Comparison of ENCODE assay signal across 21 cellular contexts in genomic region chr14:77859934-77860570, GRCh38.
DNase-seq lines count a peak whose midpoint lies in the region; ATAC-seq, FAIRE-seq and TF ChIP-seq lines count a peak whose summit lies in the region.
"Had no signal": no experiment of that assay in that cellular context is flagged by ENCODE, and none has a peak within 500 bp of the region (broad histone marks: within the 10 kb centered on the region; RNA-seq: fewer than 3 reads in every experiment).

No MANE protein-coding gene starts in this region.

- no peak overlapping the region for H3K27ac Mint-ChIP-seq in chondrocyte (ENCODE audit: unreplicated experiment)
- H3K27ac Mint-ChIP-seq: B cell had no signal

- ATAC-seq in HG02623 (IDR thresholded peaks at IDR 0.05; ENCODE audit: unreplicated experiment), result no peak
- ATAC-seq: GM12878 had no signal

- DNase-seq in BE2C (peak; percentile 30), COLO668 (lab: John Stamatoyannopoulos, UW; ENCODE audit: unreplicated experiment) (peak; percentile 29), OCI-M1 (lab: John Stamatoyannopoulos, UW) (peak; percentile 88), bronchial epithelial cell (ENCODE audit: low read depth) (no peak), NCI-H2107 (lab: John Stamatoyannopoulos, UW) (no peak), chondrocyte (ENCODE audit: low spot score) (no peak)
- no peak for DNase-seq in activated CD4-positive, CD25-positive, alpha-beta regulatory T cell (lab: John Stamatoyannopoulos, UW)
- DNase-seq: CD4-positive, alpha-beta memory T cell; DND-41; KG1; NCI-H1417 treated with DMSO at 0.1 percent for 48 hours; NCI-H2029 treated with DMSO at 0.1 percent for 48 hours; NCI-H510A; Peyer's patch; SHP77; T-helper 2 cell had no signal

- no peaks in the 10 kb centered on the region for H3K9me3 Mint-ChIP-seq in chondrocyte (ENCODE audit: low read depth)

- no peaks in the 10 kb centered on the region for H3K27me3 ChIP-seq in BE2C
- no peaks in the 10 kb centered on the region for H3K27me3 ChIP-seq in bronchial epithelial cell (ENCODE audit: control insufficient read depth, insufficient read depth, low read length)
- H3K27me3 ChIP-seq: Peyer's patch had no signal

- peak; percentile 55 for FAIRE-seq in bronchial epithelial cell (lab: Jason Lieb, UNC)
- FAIRE-seq: G401.6, GM12878 had no signal

- H3K4me3 ChIP-seq in BE2C (ENCODE audit: low read depth, low read length) (no peak overlapping the region), bronchial epithelial cell (ENCODE audit: low read depth, low read length) (no peak overlapping the region)
- H3K4me3 ChIP-seq: GM12878, HAP-1, Peyer's patch had no signal

- H3K4me1 ChIP-seq in BE2C, result no peaks in the 10 kb centered on the region
- H3K4me1 ChIP-seq: HAP-1, Peyer's patch had no signal

- no peaks in the 10 kb centered on the region for H3K36me3 Mint-ChIP-seq in chondrocyte (ENCODE audit: low read depth)

- H3K27me3 Mint-ChIP-seq in chondrocyte (ENCODE audit: low read depth), result no peaks in the 10 kb centered on the region
- H3K27me3 Mint-ChIP-seq: B cell had no signal

- H3K9me3 ChIP-seq in BE2C, result no peaks in the 10 kb centered on the region
- H3K9me3 ChIP-seq: HAP-1, Peyer's patch had no signal

- TF ChIP-seq CTCF in BE2C (IDR thresholded peaks at IDR 0.05; ENCODE audit: low read depth, low read length), result no peak
- no peak for TF ChIP-seq CTCF in bronchial epithelial cell (IDR thresholded peaks at IDR 0.05; ENCODE audit: insufficient read depth, low read length, severe bottlenecking)
- TF ChIP-seq CTCF in chondrocyte (IDR thresholded peaks at IDR 0.05), result no peak

- H3K4me1 Mint-ChIP-seq in chondrocyte (ENCODE audit: low read depth), result no peaks in the 10 kb centered on the region
- H3K4me1 Mint-ChIP-seq: CD4-positive, alpha-beta memory T cell had no signal

- no peak overlapping the region for H3K4me3 Mint-ChIP-seq in chondrocyte (ENCODE audit: unreplicated experiment)
- H3K4me3 Mint-ChIP-seq: B cell; CD4-positive, alpha-beta memory T cell had no signal

- H3K36me3 ChIP-seq in BE2C (no peaks in the 10 kb centered on the region), bronchial epithelial cell (ENCODE audit: control insufficient read depth, insufficient read depth, low read length) (no peaks in the 10 kb centered on the region)
- H3K36me3 ChIP-seq: HAP-1, Peyer's patch had no signal

Comparison
In these comparisons a context has a peak if more than half of its experiments do, and no peak if none do; other contexts are left out.
1. DNase-seq: peak in BE2C (single experiment), COLO668 (single experiment) and OCI-M1 (single experiment); none in bronchial epithelial cell (single experiment), activated CD4-positive, CD25-positive, alpha-beta regulatory T cell (0 of 4), NCI-H2107 (single experiment) and chondrocyte (single experiment).